1 cellular context compared by ENCODE assay signal in genomic region chr9:133601746-133602145, GRCh38.
TF ChIP-seq lines count a peak whose summit lies in the region.

No MANE protein-coding gene starts in this region.

TF ChIP-seq in H1, 55 proteins besides CTCF, POLR2A, EP300 and RAD21:
- TF ChIP-seq MAFK (IDR thresholded peaks at IDR 0.05; ENCODE audit: low read depth, low read length) (no peak), SIRT6 (IDR thresholded peaks at IDR 0.05; ENCODE audit: low read length) (no peak), TAF1 (IDR thresholded peaks at IDR 0.05; ENCODE audit: low read depth, low read length) (no peak), HDAC6 (IDR thresholded peaks at IDR 0.05; ENCODE audit: low read depth, low read length) (no peak), YY1 (IDR thresholded peaks at IDR 0.05; ENCODE audit: low read depth, low read length) (no peak), CBX5 (IDR thresholded peaks at IDR 0.05; ENCODE audit: low read depth, low read length) (no peak), RFX5 (IDR thresholded peaks at IDR 0.05; ENCODE audit: borderline replicate concordance, low read depth, low read length) (no peak), BCL11A (IDR thresholded peaks at IDR 0.05; ENCODE audit: low read depth in 2 of 2, low read length in 2 of 2) (no peak), CHD7 (IDR thresholded peaks at IDR 0.05; ENCODE audit: insufficient replicate concordance, low read length) (no peak), TCF12 (IDR thresholded peaks at IDR 0.05; ENCODE audit: low read depth, low read length) (no peak)
